ENCODE assay signal across 20 cellular contexts in genomic region chr17:77535435-77535834, GRCh38.
DNase-seq lines count a peak whose midpoint lies in the region; ATAC-seq and TF ChIP-seq lines count a peak whose summit lies in the region.
"Had no signal": no experiment of that assay in that cellular context is flagged by ENCODE, and none has a peak within 500 bp of the region (broad histone marks: within the 10 kb centered on the region; RNA-seq: fewer than 3 reads in every experiment).

No MANE protein-coding gene starts in this region.

- no peak overlapping the region for H2BK12ac ChIP-seq in trophoblast cell (ENCODE audit: low read length)

- no peak overlapping the region for H3K9ac ChIP-seq in trophoblast cell (ENCODE audit: low read length)

- H2BK5ac ChIP-seq in trophoblast cell (ENCODE audit: low read depth, low read length, poor library complexity) = no peak overlapping the region

- H3K27ac ChIP-seq in CD8-positive, alpha-beta T cell (ENCODE audit: low read depth, low read length) = no peak overlapping the region
- H3K27ac ChIP-seq in body of pancreas = no peak overlapping the region
- no peak overlapping the region for H3K27ac ChIP-seq in trophoblast cell (ENCODE audit: low read depth, low read length)
- H3K27ac ChIP-seq: dorsolateral prefrontal cortex, Peyer's patch, WERI-Rb-1 had no signal

- no peak overlapping the region for H3K4me2 ChIP-seq in trophoblast cell (ENCODE audit: low read length)

- H3K36me3 ChIP-seq in CD8-positive, alpha-beta T cell (ENCODE audit: insufficient read depth, low read length) = no peaks in the 10 kb centered on the region
- H3K36me3 ChIP-seq in body of pancreas (replicated peaks in 1 of 2; ENCODE audit: insufficient read depth in 1 of 2, low read depth in 2 of 2) = no peaks in the 10 kb centered on the region
- H3K36me3 ChIP-seq in trophoblast cell (ENCODE audit: control insufficient read depth in 1 of 2, insufficient read depth in 2 of 2, low read length in 2 of 2) = no peaks in the 10 kb centered on the region
- H3K36me3 ChIP-seq: Peyer's patch, WERI-Rb-1 had no signal

- H3K9me3 ChIP-seq in CD8-positive, alpha-beta T cell (ENCODE audit: low read length) = no peaks in the 10 kb centered on the region
- H3K9me3 ChIP-seq in body of pancreas = no peaks in the 10 kb centered on the region
- peaks cover 11% of the 10 kb centered on the region for H3K9me3 ChIP-seq in trophoblast cell (ENCODE audit: insufficient read depth, low read depth, low read length)
- H3K9me3 ChIP-seq: Peyer's patch had no signal

- DNase-seq in CD8-positive, alpha-beta T cell = peak in 1 of 7 experiments; percentile 16
- peak; percentile 52 for DNase-seq in NB4 (ENCODE audit: low read depth)
- DNase-seq in body of pancreas = no peak
- DNase-seq in trophoblast cell = no peak
- no peak for DNase-seq in activated CD4-positive, alpha-beta T cell treated with anti-CD3 and anti-CD28 coated beads for 4 hours
- DNase-seq in NCI-H226 = no peak
- DNase-seq in NCI-H345 (lab: John Stamatoyannopoulos, UW) = no peak
- DNase-seq: activated gamma-delta T cell; head of caudate nucleus; NCI-H1048; stimulated activated CD4-positive, alpha-beta T cell treated with anti-CD3 and anti-CD28 coated beads, Interleukin-2, amount 100 ng/mL, for 48 hours; WERI-Rb-1 had no signal

- H3K79me1 ChIP-seq in trophoblast cell (ENCODE audit: low read length) = no peaks in the 10 kb centered on the region

- no peak overlapping the region for H4K91ac ChIP-seq in trophoblast cell (ENCODE audit: low read depth, low read length)

- H4K8ac ChIP-seq in trophoblast cell (ENCODE audit: low read depth, low read length) = no peak overlapping the region

- ATAC-seq in CD8-positive, alpha-beta T cell = peak; percentile 56
- peak; percentile 27 for ATAC-seq in body of pancreas
- ATAC-seq in GM21360 (IDR thresholded peaks at IDR 0.05; ENCODE audit: unreplicated experiment) = no peak
- ATAC-seq: esophagus mucosa, HCT116 had no signal

- no peak for TF ChIP-seq POLR2A in NB4 (IDR thresholded peaks at IDR 0.05; ENCODE audit: extremely low read depth, insufficient read length)
- TF ChIP-seq POLR2A in body of pancreas (IDR thresholded peaks at IDR 0.05) = no peak

- H3K14ac ChIP-seq in trophoblast cell (ENCODE audit: low read length) = no peak overlapping the region

- peaks cover 3% of the 10 kb centered on the region for H3K9me3 Mint-ChIP-seq in CD8-positive, alpha-beta T cell

- no peak overlapping the region for H3K18ac ChIP-seq in trophoblast cell (ENCODE audit: low read length)

- H3K4ac ChIP-seq in trophoblast cell (ENCODE audit: low read depth, low read length) = no peak overlapping the region

- no peak overlapping the region for H2AK5ac ChIP-seq in trophoblast cell (ENCODE audit: low read length)

- no peak overlapping the region for H3K4me3 ChIP-seq in CD8-positive, alpha-beta T cell (ENCODE audit: low read depth, low read length)
- H3K4me3 ChIP-seq in NB4 (ENCODE audit: low read depth, low read length) (no peak overlapping the region), body of pancreas (no peak overlapping the region), trophoblast cell (ENCODE audit: low read depth, low read length) (no peak overlapping the region)
- H3K4me3 ChIP-seq: dorsolateral prefrontal cortex, Peyer's patch had no signal

- no peak overlapping the region for H2AFZ ChIP-seq in trophoblast cell (ENCODE audit: insufficient read depth, low read length, poor library complexity)

- H3K79me2 ChIP-seq in trophoblast cell (ENCODE audit: control insufficient read depth, insufficient read depth, low read length, poor library complexity) = no peaks in the 10 kb centered on the region

- peaks cover 16% of the 10 kb centered on the region for H3K4me1 Mint-ChIP-seq in CD8-positive, alpha-beta T cell (ENCODE audit: low read depth)
- H3K4me1 Mint-ChIP-seq: B cell had no signal

- no peak overlapping the region for H3K27ac Mint-ChIP-seq in CD8-positive, alpha-beta T cell
- H3K27ac Mint-ChIP-seq: B cell had no signal

- CTCF ChIA-PET in CD8-positive, alpha-beta T cell (lab: Charles Lee) = no interaction called here

- peaks cover 4% of the 10 kb centered on the region for H3K27me3 Mint-ChIP-seq in CD8-positive, alpha-beta T cell (ENCODE audit: low read depth)

- POLR2A ChIA-PET in CD8-positive, alpha-beta T cell (lab: Charles Lee) = no interaction called here

- 27 to 43% methylated on average over 9 to 10 of the region's 10 CpGs for WGBS in body of pancreas, 2 donors
- whole genome bisulfite sequencing in trophoblast cell (ENCODE audit: extremely low coverage, insufficient coverage, insufficient read length) = no CpG with 5 or more reads among the region's 10 CpGs

- H3K4me1 ChIP-seq in CD8-positive, alpha-beta T cell (ENCODE audit: insufficient read depth, low read length) = peaks cover 6% of the 10 kb centered on the region
- no peaks in the 10 kb centered on the region for H3K4me1 ChIP-seq in body of pancreas
- no peaks in the 10 kb centered on the region for H3K4me1 ChIP-seq in trophoblast cell (ENCODE audit: control insufficient read depth in 1 of 2, insufficient read depth in 2 of 2, low read length in 2 of 2)
- H3K4me1 ChIP-seq: Peyer's patch had no signal

- H3K36me3 Mint-ChIP-seq in CD8-positive, alpha-beta T cell = no peaks in the 10 kb centered on the region

- no peak for TF ChIP-seq CTCF in CD8-positive, alpha-beta T cell (IDR thresholded peaks at IDR 0.05)
- no peak for TF ChIP-seq CTCF in NB4 (IDR thresholded peaks at IDR 0.05; ENCODE audit: low read depth, low read length)
- no peak for TF ChIP-seq CTCF in body of pancreas (IDR thresholded peaks at IDR 0.05)

- H3K4me3 Mint-ChIP-seq in CD8-positive, alpha-beta T cell = no peak overlapping the region
- H3K4me3 Mint-ChIP-seq: B cell, brain, neural crest cell had no signal

- no peaks in the 10 kb centered on the region for H3K27me3 ChIP-seq in CD8-positive, alpha-beta T cell (ENCODE audit: insufficient read depth, low read length)
- H3K27me3 ChIP-seq in body of pancreas (no peaks in the 10 kb centered on the region), trophoblast cell (ENCODE audit: insufficient read depth, low read length) (no peaks in the 10 kb centered on the region)
- H3K27me3 ChIP-seq: Peyer's patch had no signal

- no peak overlapping the region for H3K23ac ChIP-seq in trophoblast cell (ENCODE audit: low read length)

- no peak overlapping the region for H2BK120ac ChIP-seq in trophoblast cell (ENCODE audit: insufficient read depth, low read length, poor library complexity)

- intact Hi-C loops in CD8-positive, alpha-beta T cell (cut with DNase I, micrococcal nuclease) = no loop called here
- intact Hi-C loops in body of pancreas (cut with DNase I) = no loop called here

- peak overlapping the region; percentile 22 for H4K12ac ChIP-seq in trophoblast cell (ENCODE audit: low read depth, low read length)
